ENCODE assay signal across 11 cellular contexts in genomic region chr13:40272776-40273139, GRCh38.
DNase-seq lines count a peak whose midpoint lies in the region; ATAC-seq and TF ChIP-seq lines count a peak whose summit lies in the region.
"Had no signal": no experiment of that assay in that cellular context is flagged by ENCODE, and none has a peak within 500 bp of the region (broad histone marks: within the 10 kb centered on the region; RNA-seq: fewer than 3 reads in every experiment).

No MANE protein-coding gene starts in this region.

- CTCF ChIA-PET in RWPE1 (lab: Yijun Ruan, JAX) = no interaction called here

- no peak overlapping the region for H3K27ac Mint-ChIP-seq in stimulated activated effector memory CD8-positive, alpha-beta T cell treated with anti-CD3 and anti-CD28 coated beads, Interleukin-12 subunit alpha, Interleukin-12 subunit beta, amount 100 ng/mL, for 72 hours
- no peak overlapping the region for H3K27ac Mint-ChIP-seq in endothelial cell (ENCODE audit: unreplicated experiment)
- H3K27ac Mint-ChIP-seq: stimulated activated memory B cell treated with anti-CD40 and anti-IgM and Interleukin-4, amounts not matched to agents 10 μg/mL and 1 μg/mL and 100 μg/mL, for 72 hours had no signal

- no peaks in the 10 kb centered on the region for H3K36me3 Mint-ChIP-seq in stimulated activated effector memory CD8-positive, alpha-beta T cell treated with anti-CD3 and anti-CD28 coated beads, Interleukin-12 subunit alpha, Interleukin-12 subunit beta, amount 100 ng/mL, for 72 hours
- peaks cover 3% of the 10 kb centered on the region for H3K36me3 Mint-ChIP-seq in endothelial cell (ENCODE audit: low read depth, unreplicated experiment)
- H3K36me3 Mint-ChIP-seq: stimulated activated memory B cell treated with anti-CD40 and anti-IgM and Interleukin-4, amounts not matched to agents 10 μg/mL and 1 μg/mL and 100 μg/mL, for 72 hours had no signal

- no peaks in the 10 kb centered on the region for H3K9me3 Mint-ChIP-seq in stimulated activated effector memory CD8-positive, alpha-beta T cell treated with anti-CD3 and anti-CD28 coated beads, Interleukin-12 subunit alpha, Interleukin-12 subunit beta, amount 100 ng/mL, for 72 hours
- no peaks in the 10 kb centered on the region for H3K9me3 Mint-ChIP-seq in endothelial cell (ENCODE audit: unreplicated experiment)
- H3K9me3 Mint-ChIP-seq: stimulated activated memory B cell treated with anti-CD40 and anti-IgM and Interleukin-4, amounts not matched to agents 10 μg/mL and 1 μg/mL and 100 μg/mL, for 72 hours had no signal

- peak; percentile 71 to 79 for ATAC-seq in activated CD4-positive, CD25-positive, alpha-beta regulatory T cell treated with anti-CD3 and anti-CD28 coated beads, Interleukin-2, amount 50 U/mL, for 24 hours
- ATAC-seq in esophagus mucosa (peak; percentile 59), GM19023 (IDR thresholded peaks at IDR 0.05; ENCODE audit: unreplicated experiment) (no peak)
- peak; percentile 52 for ATAC-seq in stimulated activated effector memory CD8-positive, alpha-beta T cell treated with anti-CD3 and anti-CD28 coated beads, Interleukin-12 subunit alpha, Interleukin-12 subunit beta, amount 100 ng/mL, for 72 hours
- ATAC-seq: stimulated activated memory B cell treated with anti-CD40 and anti-IgM and Interleukin-4, amounts not matched to agents 10 μg/mL and 1 μg/mL and 100 μg/mL, for 72 hours had no signal

- no peak for DNase-seq in activated CD4-positive, CD25-positive, alpha-beta regulatory T cell (lab: John Stamatoyannopoulos, UW)
- DNase-seq in RWPE1 (ENCODE audit: low spot score) (peak; percentile 34), COLO829 (ENCODE audit: low spot score) (no peak), endothelial cell (ENCODE audit: low spot score) (no peak)
- DNase-seq in stimulated activated effector memory CD8-positive, alpha-beta T cell treated with anti-CD3 and anti-CD28 coated beads, Interleukin-12 subunit alpha, Interleukin-12 subunit beta, amount 100 ng/mL, for 72 hours (ENCODE audit: low spot score in 2 of 2) = no peak
- DNase-seq: 8988T, DND-41 had no signal

- H3K4me1 Mint-ChIP-seq in stimulated activated effector memory CD8-positive, alpha-beta T cell treated with anti-CD3 and anti-CD28 coated beads, Interleukin-12 subunit alpha, Interleukin-12 subunit beta, amount 100 ng/mL, for 72 hours = peaks cover 35% of the 10 kb centered on the region
- peaks cover 20% of the 10 kb centered on the region for H3K4me1 Mint-ChIP-seq in endothelial cell (ENCODE audit: unreplicated experiment)

- H3K4me3 Mint-ChIP-seq in stimulated activated effector memory CD8-positive, alpha-beta T cell treated with anti-CD3 and anti-CD28 coated beads, Interleukin-12 subunit alpha, Interleukin-12 subunit beta, amount 100 ng/mL, for 72 hours = no peak overlapping the region
- H3K4me3 Mint-ChIP-seq in endothelial cell (ENCODE audit: unreplicated experiment) = no peak overlapping the region
- H3K4me3 Mint-ChIP-seq: stimulated activated memory B cell treated with anti-CD40 and anti-IgM and Interleukin-4, amounts not matched to agents 10 μg/mL and 1 μg/mL and 100 μg/mL, for 72 hours had no signal

- POLR2A ChIA-PET in RWPE1 (lab: Yijun Ruan, JAX; ENCODE audit: low non-redundant PET) = no interaction called here

- peak overlapping the region; percentile 93 for H3K27ac ChIP-seq in RWPE1

- H3K27me3 Mint-ChIP-seq in endothelial cell (ENCODE audit: unreplicated experiment) = peaks cover 2% of the 10 kb centered on the region
- H3K27me3 Mint-ChIP-seq: stimulated activated memory B cell treated with anti-CD40 and anti-IgM and Interleukin-4, amounts not matched to agents 10 μg/mL and 1 μg/mL and 100 μg/mL, for 72 hours had no signal

- TF ChIP-seq CTCF in RWPE1 (conservative IDR thresholded peaks at IDR 0.05; ENCODE audit: low read depth) (no peak), endothelial cell (IDR thresholded peaks at IDR 0.05; ENCODE audit: unreplicated experiment) (no peak)
